ENCODE assay signal across 8 cellular contexts in the genomic region with DNA sequence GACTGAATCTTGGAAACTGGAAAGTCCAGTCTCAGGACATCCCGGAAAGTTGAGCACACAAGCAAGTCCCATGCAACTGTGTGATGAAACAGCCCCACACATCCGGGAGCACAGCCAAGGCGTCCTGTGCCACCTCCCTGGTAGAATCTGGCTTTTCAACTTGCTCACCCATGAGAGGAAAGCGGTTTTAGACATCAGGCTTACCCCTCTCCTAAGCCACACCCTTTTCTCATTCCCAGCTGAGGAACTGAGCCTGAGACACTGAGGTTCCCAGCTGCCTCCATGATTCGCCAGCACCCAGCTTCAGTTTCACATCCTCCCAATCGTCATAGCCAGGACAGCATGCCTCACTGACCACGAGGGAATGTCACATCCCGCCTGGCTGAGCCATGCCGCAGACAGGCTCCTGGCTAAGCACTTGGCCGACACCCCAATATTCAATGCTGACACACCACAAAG.
DNase-seq lines count a peak whose midpoint lies in the region; ATAC-seq and TF ChIP-seq lines count a peak whose summit lies in the region.

No MANE protein-coding gene starts in this region.

- no peak overlapping the region for H3K27ac Mint-ChIP-seq in stimulated activated memory B cell treated with anti-CD40 and anti-IgM and Interleukin-4, amounts not matched to agents 10 μg/mL and 1 μg/mL and 100 μg/mL, for 72 hours

- no peak for TF ChIP-seq POLR2A in ovary (IDR thresholded peaks at IDR 0.05)

- no peaks in the 10 kb centered on the region for H3K9me3 ChIP-seq in ovary

- POLR2A ChIA-PET in GM10248 (lab: Yijun Ruan, JAX), result no interaction called here

- H3K36me3 Mint-ChIP-seq in stimulated activated memory B cell treated with anti-CD40 and anti-IgM and Interleukin-4, amounts not matched to agents 10 μg/mL and 1 μg/mL and 100 μg/mL, for 72 hours, result peaks cover 11% of the 10 kb centered on the region

- H3K9me3 Mint-ChIP-seq in stimulated activated memory B cell treated with anti-CD40 and anti-IgM and Interleukin-4, amounts not matched to agents 10 μg/mL and 1 μg/mL and 100 μg/mL, for 72 hours, result no peaks in the 10 kb centered on the region

- intact Hi-C loops in sciatic nerve (cut with DNase I) (no loop called here), ovary (cut with DNase I) (no loop called here)

- CTCF ChIA-PET in GM10248 (lab: Yijun Ruan, JAX), result interaction anchor here (2.2 to 2.3 kb wide), 2 partner anchors 9 to 402 kb away, joined by 8 to 9 read pairs; no protein-coding TSS in a partner anchor

- no peaks in the 10 kb centered on the region for H3K27me3 ChIP-seq in ovary

- H3K4me3 ChIP-seq in ovary, result no peak overlapping the region

- no peaks in the 10 kb centered on the region for H3K4me1 ChIP-seq in ovary (ENCODE audit: insufficient read depth)

- no peak overlapping the region for H3K27ac ChIP-seq in ovary

- TF ChIP-seq EP300 in ovary (IDR thresholded peaks at IDR 0.05), result no peak

- TF ChIP-seq CTCF in GM10248 (IDR thresholded peaks at IDR 0.05; ENCODE audit: control extremely low read depth, extremely low read depth, low read depth, missing control alignments) (no peak), ovary (IDR thresholded peaks at IDR 0.05) (no peak)

- H3K4me3 Mint-ChIP-seq in stimulated activated memory B cell treated with anti-CD40 and anti-IgM and Interleukin-4, amounts not matched to agents 10 μg/mL and 1 μg/mL and 100 μg/mL, for 72 hours, result no peak overlapping the region

- no peaks in the 10 kb centered on the region for H3K36me3 ChIP-seq in ovary

- no peaks in the 10 kb centered on the region for H3K4me1 Mint-ChIP-seq in stimulated activated memory B cell treated with anti-CD40 and anti-IgM and Interleukin-4, amounts not matched to agents 10 μg/mL and 1 μg/mL and 100 μg/mL, for 72 hours

- WGBS in ovary, 3 donors, result 83 to 86% (median 84%) methylated on average over 10 of the region's 10 CpGs

- DNase-seq in GM10248 (ENCODE audit: extremely low spot score) (peak; percentile 6), glomerular visceral epithelial cell (ENCODE audit: extremely low spot score) (peak; percentile 71), sciatic nerve (ENCODE audit: low spot score) (peak; percentile 73), NCI-H2227 (lab: John Stamatoyannopoulos, UW; ENCODE audit: unreplicated experiment) (no peak), ovary (no peak), amniotic stem cell (lab: John Stamatoyannopoulos, UW) (no peak)

- H3K27me3 Mint-ChIP-seq in stimulated activated memory B cell treated with anti-CD40 and anti-IgM and Interleukin-4, amounts not matched to agents 10 μg/mL and 1 μg/mL and 100 μg/mL, for 72 hours, result no peaks in the 10 kb centered on the region

- ATAC-seq in SK-N-SH treated with all-trans-retinoic acid at 6 μM for 48 hours (peak; percentile 66), sciatic nerve (peak; percentile 86)
- no peak for ATAC-seq in stimulated activated memory B cell treated with anti-CD40 and anti-IgM and Interleukin-4, amounts not matched to agents 10 μg/mL and 1 μg/mL and 100 μg/mL, for 72 hours

TF ChIP-seq in SK-N-SH treated with all-trans-retinoic acid at 6 μM for 48 hours, 23 proteins besides CTCF, POLR2A, EP300 and RAD21:
- TF ChIP-seq ZFP3 (CRISPR knock-in tag; IDR thresholded peaks at IDR 0.05), result no peak
- TF ChIP-seq ESRRG (CRISPR knock-in tag; IDR thresholded peaks at IDR 0.05), result no peak
- TF ChIP-seq SNAI2 (CRISPR knock-in tag; IDR thresholded peaks at IDR 0.05), result no peak
- no peak for TF ChIP-seq TCF4 (CRISPR knock-in tag; IDR thresholded peaks at IDR 0.05; ENCODE audit: borderline replicate concordance)
- no peak for TF ChIP-seq ZNF565 (CRISPR knock-in tag; conservative IDR thresholded peaks at IDR 0.05; ENCODE audit: low read depth)
- no peak for TF ChIP-seq GLIS3 (CRISPR knock-in tag; IDR thresholded peaks at IDR 0.05)
- TF ChIP-seq TOX (CRISPR knock-in tag; IDR thresholded peaks at IDR 0.05; ENCODE audit: borderline replicate concordance), result no peak
- TF ChIP-seq ISL1 (CRISPR knock-in tag; IDR thresholded peaks at IDR 0.05), result no peak

Comparison
In these comparisons a context has a peak if more than half of its experiments do, and no peak if none do; other contexts are left out.
1. DNase-seq: peak in GM10248 (single experiment), glomerular visceral epithelial cell (single experiment) and sciatic nerve (single experiment); none in NCI-H2227 (single experiment), ovary (0 of 5) and amniotic stem cell (single experiment).